ENCODE assay signal across 16 cellular contexts in the genomic region with DNA sequence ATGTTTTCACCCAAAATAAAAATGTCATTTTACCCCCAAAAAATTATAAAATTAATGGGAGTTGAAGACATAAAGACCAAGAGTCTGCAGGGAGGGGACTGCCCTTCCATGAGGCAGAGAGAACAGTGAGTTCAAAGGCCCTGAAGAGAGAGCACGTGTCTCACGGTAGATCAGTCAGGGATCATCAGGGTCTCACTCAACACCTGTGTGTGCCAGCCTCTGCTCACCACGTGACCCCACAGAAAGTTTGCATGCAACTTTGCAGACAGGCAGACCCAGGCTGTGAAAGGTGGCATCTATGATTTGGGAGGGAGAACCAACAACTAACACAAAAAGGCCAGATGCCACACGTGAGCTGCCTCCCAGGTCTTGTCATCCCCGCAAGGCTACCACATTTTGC.
"Had no signal": no experiment of that assay in that cellular context is flagged by ENCODE, and none has a peak within 500 bp of the region (broad histone marks: within the 10 kb centered on the region; RNA-seq: fewer than 3 reads in every experiment).

No MANE protein-coding gene starts in this region.

- H3K27ac ChIP-seq: gastroesophageal sphincter, heart left ventricle, tibial artery, vagina had no signal

- DNase-seq: activated CD4-positive, alpha-beta T cell treated with anti-CD3 and anti-CD28 coated beads, Interleukin-2, amount 50 U/mL, for 1 hour; activated CD4-positive, CD25-positive, alpha-beta regulatory T cell treated with anti-CD3 and anti-CD28 coated beads, Interleukin-2, amount 50 U/mL, for 72 hours; activated effector memory CD4-positive, alpha-beta T cell treated with anti-CD3 and anti-CD28 coated beads, Interleukin-2, amount 50 U/mL, for 16 hours; activated T-cell treated with anti-CD3 and anti-CD28 coated beads, Interleukin-2, amount 50 U/mL, for 72 hours; cerebellar nuclear complex; cortex of kidney; effector CD4-positive, alpha-beta T cell; kidney glomerular epithelial cell; nephron progenitor cell; occipital lobe; posterior cingulate gyrus; stimulated activated naive CD4-positive, alpha-beta T cell had no signal

- H3K36me3 ChIP-seq: gastroesophageal sphincter, heart left ventricle, tibial artery, vagina had no signal

- H3K27me3 ChIP-seq: heart left ventricle, tibial artery, vagina had no signal

- ATAC-seq: activated T-cell treated with anti-CD3 and anti-CD28 coated beads, Interleukin-2, amount 50 U/mL, for 72 hours; gastroesophageal sphincter; heart left ventricle had no signal

- H3K9me3 ChIP-seq: gastroesophageal sphincter, heart left ventricle, tibial artery, vagina had no signal

- H3K4me3 ChIP-seq: gastroesophageal sphincter, heart left ventricle, tibial artery, vagina had no signal
